In the genomic region with DNA sequence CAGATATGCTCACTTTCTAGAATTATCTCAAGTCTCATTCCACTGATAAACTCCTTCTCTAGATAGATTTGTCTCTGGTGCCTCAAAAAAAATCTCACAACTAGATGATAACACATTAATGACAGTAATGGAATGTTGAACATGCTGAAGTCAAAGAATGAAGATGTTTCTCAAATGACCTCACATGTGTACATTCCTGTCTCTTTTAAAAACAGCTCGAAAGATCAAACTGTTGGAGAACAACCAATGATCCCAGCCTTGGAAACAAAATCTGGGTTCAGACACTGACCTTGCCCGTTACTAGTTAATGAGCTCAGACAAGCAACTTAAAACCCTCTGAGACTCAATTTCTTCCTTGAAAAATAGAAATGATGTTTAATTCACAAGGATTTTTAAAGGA, we compare ENCODE assay signal across 13 cellular contexts. TPM values are rescaled to one million over a fixed set of nuclear protein-coding genes. Genes with fewer than 3 reads are reported as not detected.
A peak's percentile ranks its signal among the peaks of the same experiment; 100 is the strongest.
DNase-seq lines count a peak whose midpoint lies in the region; ATAC-seq and TF ChIP-seq lines count a peak whose summit lies in the region.
"Had no signal": no experiment of that assay in that cellular context is flagged by ENCODE, and none has a peak within 500 bp of the region (broad histone marks: within the 10 kb centered on the region; RNA-seq: fewer than 3 reads in every experiment).

No MANE protein-coding gene starts in this region.

- no peak for DNase-seq in MCF 10A (ENCODE audit: unreplicated experiment)
- no peak for DNase-seq in breast epithelium (ENCODE audit: low spot score in 2 of 2)
- DNase-seq in choroid plexus epithelial cell (ENCODE audit: low read depth): peak; percentile 75
- no peak for DNase-seq in type B pancreatic cell (ENCODE audit: extremely low spot score, unreplicated experiment)
- DNase-seq in CD14-positive monocyte (ENCODE audit: low spot score): no peak
- no peak for DNase-seq in NCI-H446 (lab: John Stamatoyannopoulos, UW)
- DNase-seq: activated B cell treated with CpG ODN at 0.5 μM for 24 hours; activated naive CD8-positive, alpha-beta T cell treated with anti-CD3 and anti-CD28 coated beads for 36 hours; immature natural killer cell; sigmoid colon had no signal

- BruUV-seq in MCF 10A (replicated peaks; lab: Mats Ljungman, UMichigan): no TSS peak

- H3K4me1 ChIP-seq in breast epithelium (no peaks in the 10 kb centered on the region), liver (ENCODE audit: control insufficient read depth in 4 of 4, insufficient read depth in 4 of 4, low read length in 3 of 4) (peaks cover 1 to 61% (median 40%) of the 10 kb centered on the region in 4 donors)

- WGBS in liver: 22% methylated on average over 2 of the region's 2 CpGs

- POLR2A ChIA-PET in MCF 10A (lab: Yijun Ruan, JAX): no interaction called here

- H3K27ac Mint-ChIP-seq in MCF 10A (ENCODE audit: low read depth, unreplicated experiment) (peak overlapping the region; percentile 50), type B pancreatic cell (peak overlapping the region; percentile 81), CD14-positive monocyte (no peak overlapping the region)
- H3K27ac Mint-ChIP-seq: activated B cell treated with CpG ODN at 0.5 μM for 24 hours; activated naive CD8-positive, alpha-beta T cell treated with anti-CD3 and anti-CD28 coated beads for 36 hours; immature natural killer cell had no signal

- H3K27ac ChIP-seq in breast epithelium (no peak overlapping the region), liver (ENCODE audit: low read depth in 1 of 2, low read length in 2 of 2) (peak overlapping the region; percentile 6 to 64)
- H3K27ac ChIP-seq: 22Rv1 had no signal

- peaks cover 9% of the 10 kb centered on the region for H3K27me3 Mint-ChIP-seq in MCF 10A (ENCODE audit: insufficient read depth, unreplicated experiment)
- peaks cover 2% of the 10 kb centered on the region for H3K27me3 Mint-ChIP-seq in type B pancreatic cell
- no peaks in the 10 kb centered on the region for H3K27me3 Mint-ChIP-seq in CD14-positive monocyte (ENCODE audit: low read depth in 3 of 3)
- H3K27me3 Mint-ChIP-seq: activated B cell treated with CpG ODN at 0.5 μM for 24 hours; activated naive CD8-positive, alpha-beta T cell treated with anti-CD3 and anti-CD28 coated beads for 36 hours had no signal

- CTCF ChIA-PET in MCF 10A (lab: Yijun Ruan, JAX): no interaction called here

- H3K9ac ChIP-seq in liver (ENCODE audit: low read depth in 1 of 2, low read length in 2 of 2): no peak overlapping the region

- H3K4me1 Mint-ChIP-seq in MCF 10A (ENCODE audit: insufficient read depth, unreplicated experiment) (peaks cover 16% of the 10 kb centered on the region), type B pancreatic cell (ENCODE audit: unreplicated experiment) (peaks cover 6% of the 10 kb centered on the region), CD14-positive monocyte (no peaks in the 10 kb centered on the region)
- H3K4me1 Mint-ChIP-seq: activated B cell treated with CpG ODN at 0.5 μM for 24 hours; activated naive CD8-positive, alpha-beta T cell treated with anti-CD3 and anti-CD28 coated beads for 36 hours; immature natural killer cell had no signal

- H3K4me3 Mint-ChIP-seq in MCF 10A (ENCODE audit: unreplicated experiment) (no peak overlapping the region), type B pancreatic cell (peak overlapping the region; percentile 44), CD14-positive monocyte (no peak overlapping the region)
- H3K4me3 Mint-ChIP-seq: activated B cell treated with CpG ODN at 0.5 μM for 24 hours; activated naive CD8-positive, alpha-beta T cell treated with anti-CD3 and anti-CD28 coated beads for 36 hours; immature natural killer cell had no signal

- peak in 1 of 2 donors; percentile 9 for TF ChIP-seq RAD21 in liver (IDR thresholded peaks at IDR 0.05)

- TF ChIP-seq CTCF in MCF 10A (IDR thresholded peaks at IDR 0.05; ENCODE audit: unreplicated experiment) (no peak), breast epithelium (IDR thresholded peaks at IDR 0.05) (no peak), choroid plexus epithelial cell (conservative IDR thresholded peaks at IDR 0.05; ENCODE audit: low read depth, low read length) (no peak), liver (IDR thresholded peaks at IDR 0.05; ENCODE audit: low read depth, low read length, missing input control) (no peak), type B pancreatic cell (conservative IDR thresholded peaks at IDR 0.05) (no peak), CD14-positive monocyte (IDR thresholded peaks at IDR 0.05) (no peak)

- H3K9me3 Mint-ChIP-seq in MCF 10A (ENCODE audit: unreplicated experiment) (no peaks in the 10 kb centered on the region), type B pancreatic cell (no peaks in the 10 kb centered on the region), CD14-positive monocyte (peaks cover 0 to 5% (median 0%) of the 10 kb centered on the region in 7 donors)
- H3K9me3 Mint-ChIP-seq: activated B cell treated with CpG ODN at 0.5 μM for 24 hours; activated naive CD8-positive, alpha-beta T cell treated with anti-CD3 and anti-CD28 coated beads for 36 hours had no signal

- H3K9me3 ChIP-seq in breast epithelium (no peaks in the 10 kb centered on the region), liver (ENCODE audit: control insufficient read depth in 4 of 4, low read length in 3 of 4) (no peaks in the 10 kb centered on the region)
- H3K9me3 ChIP-seq: sigmoid colon had no signal

- TF ChIP-seq POLR2A in breast epithelium (IDR thresholded peaks at IDR 0.05): no peak

- H3K27me3 ChIP-seq in breast epithelium (no peaks in the 10 kb centered on the region), liver (ENCODE audit: control insufficient read depth in 4 of 4, insufficient read depth in 4 of 4, low read length in 3 of 4) (no peaks in the 10 kb centered on the region)
- H3K27me3 ChIP-seq: sigmoid colon had no signal

- intact Hi-C loops in MCF 10A (cut with micrococcal nuclease): loop anchor here (10.0 kb wide), 1 partner anchor 46 kb away; no protein-coding TSS in a partner anchor
- intact Hi-C loops in breast epithelium (cut with DNase I; ENCODE audit: low total_unique reads): no loop called here
- intact Hi-C loops in CD14-positive monocyte (cut with micrococcal nuclease): no loop called here

- H3K36me3 ChIP-seq in breast epithelium (no peaks in the 10 kb centered on the region), liver (ENCODE audit: control insufficient read depth in 4 of 4, insufficient read depth in 3 of 4, low read depth in 1 of 4, low read length in 3 of 4) (peaks cover 0 to 2% (median 0%) of the 10 kb centered on the region in 4 donors)
- H3K36me3 ChIP-seq: sigmoid colon had no signal

- no peak for ATAC-seq in GM18511 (IDR thresholded peaks at IDR 0.05; ENCODE audit: unreplicated experiment)

- H3K36me3 Mint-ChIP-seq in MCF 10A (ENCODE audit: insufficient read depth, unreplicated experiment): no peaks in the 10 kb centered on the region
- H3K36me3 Mint-ChIP-seq in type B pancreatic cell: no peaks in the 10 kb centered on the region
- H3K36me3 Mint-ChIP-seq in CD14-positive monocyte: no peaks in the 10 kb centered on the region
- H3K36me3 Mint-ChIP-seq: activated naive CD8-positive, alpha-beta T cell treated with anti-CD3 and anti-CD28 coated beads for 36 hours; immature natural killer cell had no signal

- H3K4me3 ChIP-seq in breast epithelium (no peak overlapping the region), choroid plexus epithelial cell (ENCODE audit: low read depth, low read length) (no peak overlapping the region), liver (ENCODE audit: low read depth in 1 of 3, low read length in 3 of 3) (no peak overlapping the region)
- H3K4me3 ChIP-seq: sigmoid colon had no signal

TF ChIP-seq in liver, 16 proteins besides CTCF, POLR2A, EP300 and RAD21 (continues in another document):
- TF ChIP-seq JUND (IDR thresholded peaks at IDR 0.05): peak; percentile 61 to 67
- TF ChIP-seq GABPA (IDR thresholded peaks at IDR 0.05 in 1 of 2, conservative IDR thresholded peaks at IDR 0.05 in 1 of 2): no peak
- TF ChIP-seq, protein P1, sequence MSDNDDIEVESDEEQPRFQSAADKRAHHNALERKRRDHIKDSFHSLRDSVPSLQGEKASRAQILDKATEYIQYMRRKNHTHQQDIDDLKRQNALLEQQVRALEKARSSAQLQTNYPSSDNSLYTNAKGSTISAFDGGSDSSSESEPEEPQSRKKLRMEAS (IDR thresholded peaks at IDR 0.05): no peak
- peak; percentile 45 to 47 for TF ChIP-seq HNF4A (conservative IDR thresholded peaks at IDR 0.05)
- TF ChIP-seq, protein P2, sequence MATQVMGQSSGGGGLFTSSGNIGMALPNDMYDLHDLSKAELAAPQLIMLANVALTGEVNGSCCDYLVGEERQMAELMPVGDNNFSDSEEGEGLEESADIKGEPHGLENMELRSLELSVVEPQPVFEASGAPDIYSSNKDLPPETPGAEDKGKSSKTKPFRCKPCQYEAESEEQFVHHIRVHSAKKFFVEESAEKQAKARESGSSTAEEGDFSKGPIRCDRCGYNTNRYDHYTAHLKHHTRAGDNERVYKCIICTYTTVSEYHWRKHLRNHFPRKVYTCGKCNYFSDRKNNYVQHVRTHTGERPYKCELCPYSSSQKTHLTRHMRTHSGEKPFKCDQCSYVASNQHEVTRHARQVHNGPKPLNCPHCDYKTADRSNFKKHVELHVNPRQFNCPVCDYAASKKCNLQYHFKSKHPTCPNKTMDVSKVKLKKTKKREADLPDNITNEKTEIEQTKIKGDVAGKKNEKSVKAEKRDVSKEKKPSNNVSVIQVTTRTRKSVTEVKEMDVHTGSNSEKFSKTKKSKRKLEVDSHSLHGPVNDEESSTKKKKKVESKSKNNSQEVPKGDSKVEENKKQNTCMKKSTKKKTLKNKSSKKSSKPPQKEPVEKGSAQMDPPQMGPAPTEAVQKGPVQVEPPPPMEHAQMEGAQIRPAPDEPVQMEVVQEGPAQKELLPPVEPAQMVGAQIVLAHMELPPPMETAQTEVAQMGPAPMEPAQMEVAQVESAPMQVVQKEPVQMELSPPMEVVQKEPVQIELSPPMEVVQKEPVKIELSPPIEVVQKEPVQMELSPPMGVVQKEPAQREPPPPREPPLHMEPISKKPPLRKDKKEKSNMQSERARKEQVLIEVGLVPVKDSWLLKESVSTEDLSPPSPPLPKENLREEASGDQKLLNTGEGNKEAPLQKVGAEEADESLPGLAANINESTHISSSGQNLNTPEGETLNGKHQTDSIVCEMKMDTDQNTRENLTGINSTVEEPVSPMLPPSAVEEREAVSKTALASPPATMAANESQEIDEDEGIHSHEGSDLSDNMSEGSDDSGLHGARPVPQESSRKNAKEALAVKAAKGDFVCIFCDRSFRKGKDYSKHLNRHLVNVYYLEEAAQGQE (IDR thresholded peaks at IDR 0.05): no peak
- TF ChIP-seq FOXA2 (IDR thresholded peaks at IDR 0.05): peak; percentile 65
- TF ChIP-seq SP1 (IDR thresholded peaks at IDR 0.05): no peak
- no peak for TF ChIP-seq YY1 (IDR thresholded peaks at IDR 0.05)
- no peak for TF ChIP-seq FOXA1 (IDR thresholded peaks at IDR 0.05)
- no peak for TF ChIP-seq TAF1 (conservative IDR thresholded peaks at IDR 0.05)

RNA-seq across cellular contexts. Expression of a gene that starts 44.7 kb away (rescaled TPM):
- not detected in 2 replicates for total RNA-seq in MCF 10A (2022)
- total RNA-seq in breast epithelium: 10 to 100 TPM in 2 of 3 donors, 1 to 10 TPM in 1; 8.6 to 34.1 (median 19.2) TPM
- 10 to 100 TPM; 10.9 to 44.2 TPM for total RNA-seq in liver
- polyA plus RNA-seq in liver: 10 to 100 TPM; 24.2 to 30.3 TPM
- 2.4 and 7.8 TPM in 2 replicates for total RNA-seq in type B pancreatic cell (ENCODE audit: low replicate concordance)
- polyA plus RNA-seq in CD14-positive monocyte: not detected
- total RNA-seq: activated B cell treated with CpG ODN at 0.5 μM for 24 hours; activated naive CD8-positive, alpha-beta T cell treated with anti-CD3 and anti-CD28 coated beads for 36 hours had no signal
- polyA plus RNA-seq: immature natural killer cell had no signal

Comparison
In these comparisons a context has a peak if more than half of its experiments do, and no peak if none do; other contexts are left out.
1. H3K27ac Mint-ChIP-seq: peak in MCF 10A (single experiment) and type B pancreatic cell (single experiment); none in CD14-positive monocyte (0 of 7).
2. H3K27ac ChIP-seq: peak in liver (2 of 2); none in breast epithelium (0 of 2).